12 cellular contexts compared by ENCODE assay signal in the genomic region with DNA sequence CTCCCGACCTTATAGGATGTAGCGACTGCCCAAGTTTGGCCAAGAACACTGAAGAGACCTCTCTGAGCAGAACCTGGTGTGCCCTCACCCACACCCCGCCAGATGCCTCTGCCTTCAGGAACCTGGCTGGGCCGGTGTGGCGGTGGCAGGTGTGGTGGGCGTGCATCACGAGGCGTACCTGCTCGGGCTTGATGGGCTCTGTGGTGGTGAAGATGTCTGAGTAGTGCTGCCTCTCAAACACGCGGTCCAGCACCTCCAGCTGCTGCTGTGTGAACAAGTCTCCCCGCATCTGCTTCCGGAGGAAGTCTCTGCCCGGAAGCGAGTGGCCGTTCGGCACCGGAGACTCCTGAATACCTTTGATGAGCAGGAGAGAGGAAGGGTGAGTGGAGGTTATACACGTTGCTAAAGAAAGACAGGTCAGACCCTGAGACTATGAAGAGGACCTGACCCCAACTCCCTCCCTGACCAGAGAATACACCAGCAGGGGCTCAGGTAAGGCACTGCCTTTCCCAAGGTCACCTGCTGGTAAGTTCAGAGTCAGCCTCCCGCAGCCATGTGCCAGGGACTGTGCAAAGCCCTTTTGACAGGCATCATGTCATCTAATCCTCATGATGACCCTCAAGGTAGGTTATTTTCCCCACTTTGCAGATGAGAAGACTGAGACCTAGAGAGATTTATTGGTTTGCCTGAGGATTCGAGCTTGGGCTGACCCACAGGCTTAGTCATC.
"Had no signal": no experiment of that assay in that cellular context is flagged by ENCODE, and none has a peak within 500 bp of the region (broad histone marks: within the 10 kb centered on the region; RNA-seq: fewer than 3 reads in every experiment).

No MANE protein-coding gene starts in this region.

- H3K4me1 Mint-ChIP-seq: stimulated activated effector memory CD8-positive, alpha-beta T cell treated with anti-CD3 and anti-CD28 coated beads, Interleukin-12 subunit alpha, Interleukin-12 subunit beta, amount 100 ng/mL, for 72 hours had no signal

- H3K4me3 ChIP-seq: lung, suprapubic skin had no signal

- H3K4me3 Mint-ChIP-seq: stimulated activated effector memory CD8-positive, alpha-beta T cell treated with anti-CD3 and anti-CD28 coated beads, Interleukin-12 subunit alpha, Interleukin-12 subunit beta, amount 100 ng/mL, for 72 hours had no signal

- H3K27ac Mint-ChIP-seq: activated naive CD4-positive, alpha-beta T cell treated with anti-CD3 and anti-CD28 coated beads, Interleukin-2, amount 50 U/mL, for 72 hours; activated T-helper 2 cell treated with anti-CD3 and anti-CD28 coated beads, Interferon-gamma antibody, Interleukin-2, Interleukin-4, amounts not matched to agents 10 μg/mL and 5 μg/mL and 100 μg/mL, durations not matched to agents 14 hours and 24 hours and 36 hours; naive thymus-derived CD4-positive, alpha-beta T cell; stimulated activated effector memory CD8-positive, alpha-beta T cell treated with anti-CD3 and anti-CD28 coated beads, Interleukin-12 subunit alpha, Interleukin-12 subunit beta, amount 100 ng/mL, for 72 hours had no signal

- H3K36me3 ChIP-seq: suprapubic skin had no signal

- H3K9me3 Mint-ChIP-seq: activated naive CD4-positive, alpha-beta T cell treated with anti-CD3 and anti-CD28 coated beads, Interleukin-2, amount 50 U/mL, for 72 hours; activated T-helper 2 cell treated with anti-CD3 and anti-CD28 coated beads, Interferon-gamma antibody, Interleukin-2, Interleukin-4, amounts not matched to agents 10 μg/mL and 5 μg/mL and 100 μg/mL, durations not matched to agents 14 hours and 24 hours and 36 hours; naive thymus-derived CD4-positive, alpha-beta T cell; stimulated activated effector memory CD8-positive, alpha-beta T cell treated with anti-CD3 and anti-CD28 coated beads, Interleukin-12 subunit alpha, Interleukin-12 subunit beta, amount 100 ng/mL, for 72 hours had no signal

- ATAC-seq: activated naive CD4-positive, alpha-beta T cell treated with anti-CD3 and anti-CD28 coated beads, Interleukin-2, amount 50 U/mL, for 72 hours; left colon; naive thymus-derived CD4-positive, alpha-beta T cell; stimulated activated effector memory CD8-positive, alpha-beta T cell treated with anti-CD3 and anti-CD28 coated beads, Interleukin-12 subunit alpha, Interleukin-12 subunit beta, amount 100 ng/mL, for 72 hours had no signal

- H3K36me3 Mint-ChIP-seq: activated naive CD4-positive, alpha-beta T cell treated with anti-CD3 and anti-CD28 coated beads, Interleukin-2, amount 50 U/mL, for 72 hours; naive thymus-derived CD4-positive, alpha-beta T cell; stimulated activated effector memory CD8-positive, alpha-beta T cell treated with anti-CD3 and anti-CD28 coated beads, Interleukin-12 subunit alpha, Interleukin-12 subunit beta, amount 100 ng/mL, for 72 hours had no signal

- DNase-seq: activated CD4-positive, CD25-positive, alpha-beta regulatory T cell treated with anti-CD3 and anti-CD28 coated beads, Interleukin-2, amount 50 U/mL, for 72 hours; activated T-cell treated with anti-CD3 and anti-CD28 coated beads, Interleukin-2, amount 50 U/mL, for 1 hour; anterior cingulate cortex; left colon; naive thymus-derived CD4-positive, alpha-beta T cell; stimulated activated CD4-positive, alpha-beta T cell treated with anti-CD3 and anti-CD28 coated beads, Interleukin-12 subunit alpha, Interleukin-12 subunit beta, amount 100 ng/mL, for 4 hours; trophoblast cell had no signal

- H3K9me3 ChIP-seq: suprapubic skin had no signal

- H3K27ac ChIP-seq: suprapubic skin had no signal

- H3K4me1 ChIP-seq: suprapubic skin had no signal
